Comparison of ENCODE assay signal across 18 cellular contexts in the genomic region with DNA sequence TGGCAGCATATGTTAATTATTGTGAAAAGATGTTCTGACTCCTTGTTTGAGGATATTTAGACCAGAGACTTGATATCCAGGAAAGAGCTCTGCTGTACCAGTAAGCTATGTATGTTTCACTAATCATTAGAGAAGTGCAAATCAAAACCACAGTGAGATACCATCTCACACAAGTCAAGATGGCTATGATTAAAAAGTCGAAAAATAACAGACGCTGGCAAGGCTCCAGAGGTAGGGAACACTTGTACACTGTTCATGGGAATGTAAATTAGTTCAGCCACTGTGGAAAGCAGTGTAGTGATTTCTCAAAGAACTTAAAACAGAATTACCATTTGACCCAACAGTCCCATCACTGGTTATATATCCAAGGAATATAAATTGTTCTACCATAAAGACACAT.
A peak's percentile ranks its signal among the peaks of the same experiment; 100 is the strongest.
DNase-seq lines count a peak whose midpoint lies in the region; ATAC-seq and TF ChIP-seq lines count a peak whose summit lies in the region.
"Had no signal": no experiment of that assay in that cellular context is flagged by ENCODE, and none has a peak within 500 bp of the region (broad histone marks: within the 10 kb centered on the region; RNA-seq: fewer than 3 reads in every experiment).

No MANE protein-coding gene starts in this region.

- H3K4me3 Mint-ChIP-seq in Calu3 (ENCODE audit: low read depth, unreplicated experiment), result no peak overlapping the region
- H3K4me3 Mint-ChIP-seq: CD4-positive, CD25-positive, alpha-beta regulatory T cell; CD8-positive, alpha-beta memory T cell had no signal

- TF ChIP-seq RAD21 in SK-N-SH (IDR thresholded peaks at IDR 0.05; ENCODE audit: low read length), result no peak

- TF ChIP-seq CTCF in Calu3 (IDR thresholded peaks at IDR 0.05; ENCODE audit: unreplicated experiment) (no peak), SK-N-SH (IDR thresholded peaks at IDR 0.05) (no peak)

- H3K9ac ChIP-seq in SK-N-SH, result no peak overlapping the region
- H3K9ac ChIP-seq: GM23248 had no signal

- H4K20me1 ChIP-seq in SK-N-SH (ENCODE audit: insufficient read depth), result no peaks in the 10 kb centered on the region

- no peaks in the 10 kb centered on the region for H3K9me3 ChIP-seq in SK-N-SH
- H3K9me3 ChIP-seq: BE2C, HAP-1 had no signal

- no peak overlapping the region for H3K4me2 ChIP-seq in SK-N-SH

- H3K4me1 Mint-ChIP-seq in Calu3 (ENCODE audit: low read depth, unreplicated experiment), result peaks cover 29% of the 10 kb centered on the region
- H3K4me1 Mint-ChIP-seq: CD4-positive, CD25-positive, alpha-beta regulatory T cell; CD8-positive, alpha-beta memory T cell had no signal

- H3K9me3 Mint-ChIP-seq in Calu3 (ENCODE audit: low read depth, unreplicated experiment), result peaks cover 2% of the 10 kb centered on the region

- H3K27me3 Mint-ChIP-seq in Calu3 (ENCODE audit: unreplicated experiment), result no peaks in the 10 kb centered on the region

- CTCF ChIA-PET in Calu3 (lab: Charles Lee) (no interaction called here), SK-N-SH (lab: Yijun Ruan, JAX) (interaction anchor here (0.9 kb wide), 1 partner anchor 305 kb away, joined by 3 read pairs; no protein-coding TSS in a partner anchor)

- DNase-seq in Calu3 (peak; percentile 13), SK-N-SH (no peak), left kidney (ENCODE audit: low read depth, low spot score) (peak; percentile 14), NCI-H2081 (lab: John Stamatoyannopoulos, UW) (no peak), NCI-H524 treated with DMSO at 0.1 percent for 48 hours (lab: John Stamatoyannopoulos, UW) (no peak), retina (no peak)
- DNase-seq: ACHN; BE2C; C1 segment of cervical spinal cord; CD4-positive, CD25-positive, alpha-beta regulatory T cell; CD8-positive, alpha-beta memory T cell; COR-L47; DMS153; DMS79; GDM1; GM23248 had no signal

- H3K27ac Mint-ChIP-seq in Calu3 (ENCODE audit: unreplicated experiment), result peak overlapping the region; percentile 72
- H3K27ac Mint-ChIP-seq: CD4-positive, CD25-positive, alpha-beta regulatory T cell; CD8-positive, alpha-beta memory T cell had no signal

- POLR2A ChIA-PET in SK-N-SH (lab: Yijun Ruan, JAX), result no interaction called here

- no TSS peak for BruUV-seq in Calu3 (replicated peaks; lab: Mats Ljungman, UMichigan)

- H3K9me2 ChIP-seq in SK-N-SH, result 0 out of 2 replicates have a peak, but pooled peaks cover 2% of the 10 kb centered on the region

- H3F3A ChIP-seq in SK-N-SH (replicated peaks; ENCODE audit: insufficient read depth), result peaks cover 3% of the 10 kb centered on the region

- H3K79me2 ChIP-seq in SK-N-SH (ENCODE audit: insufficient read depth), result no peaks in the 10 kb centered on the region

- H3K4me1 ChIP-seq in SK-N-SH (ENCODE audit: control insufficient read depth in 1 of 2, insufficient read depth in 2 of 2, low read depth in 1 of 2, low read length in 1 of 2), result no peaks in the 10 kb centered on the region
- H3K4me1 ChIP-seq: BE2C, HAP-1 had no signal

- no peak overlapping the region for H2AFZ ChIP-seq in SK-N-SH (ENCODE audit: low read depth)
- H2AFZ ChIP-seq: GM23248 had no signal

- no peaks in the 10 kb centered on the region for H3K36me3 ChIP-seq in SK-N-SH (replicated peaks in 1 of 2; ENCODE audit: control insufficient read depth in 1 of 2, insufficient read depth in 2 of 2, low read length in 1 of 2)
- H3K36me3 ChIP-seq: BE2C, HAP-1 had no signal

- no peak for ATAC-seq in GM19328 (IDR thresholded peaks at IDR 0.05; ENCODE audit: unreplicated experiment)

- TF ChIP-seq EP300 in SK-N-SH (IDR thresholded peaks at IDR 0.05; ENCODE audit: borderline replicate concordance in 1 of 2, low read depth in 1 of 2, low read length in 1 of 2), result no peak

- intact Hi-C loops in Calu3 (cut with micrococcal nuclease; ENCODE audit: unreplicated experiment), result no loop called here

- peaks cover 4% of the 10 kb centered on the region for H3K36me3 Mint-ChIP-seq in Calu3 (ENCODE audit: insufficient read depth, unreplicated experiment)
- H3K36me3 Mint-ChIP-seq: CD4-positive, CD25-positive, alpha-beta regulatory T cell; CD8-positive, alpha-beta memory T cell had no signal

- no peak overlapping the region for H3K27ac ChIP-seq in SK-N-SH (ENCODE audit: low read depth in 2 of 2, low read length in 1 of 2)
- H3K27ac ChIP-seq: GM23248 had no signal

- WGBS in SK-N-SH (ENCODE audit: low lambda C conversion rate), result 31% methylated on average over 2 of the region's 2 CpGs

- H3K4me3 ChIP-seq in SK-N-SH (ENCODE audit: low read depth in 2 of 2, low read length in 1 of 2), result no peak overlapping the region
- H3K4me3 ChIP-seq: GM23248, HAP-1 had no signal

- H3K27me3 ChIP-seq in SK-N-SH (ENCODE audit: insufficient read depth), result peaks cover 6% of the 10 kb centered on the region; the same call in 1 of the 2 replicates
- H3K27me3 ChIP-seq: BE2C had no signal

TF ChIP-seq in SK-N-SH, 30 proteins besides CTCF, POLR2A, EP300 and RAD21:
- TF ChIP-seq GATA2 (CRISPR knock-in tag; IDR thresholded peaks at IDR 0.05) (0 out of 2 replicates have a peak, but pooled peaks have one; percentile 15), USF2 (IDR thresholded peaks at IDR 0.05; ENCODE audit: borderline replicate concordance, low read depth, low read length) (no peak), RXRA (IDR thresholded peaks at IDR 0.05; ENCODE audit: borderline replicate concordance, low read depth) (no peak), TEAD4 (IDR thresholded peaks at IDR 0.05; ENCODE audit: borderline replicate concordance, insufficient read depth) (no peak), GABPA (IDR thresholded peaks at IDR 0.05; ENCODE audit: low read depth) (no peak), FOSL2 (IDR thresholded peaks at IDR 0.05; ENCODE audit: borderline replicate concordance, low read depth) (no peak)

Comparison
In these comparisons a context has a peak if more than half of its experiments do, and no peak if none do; other contexts are left out.
1. DNase-seq: peak in Calu3 (single experiment) and left kidney (single experiment); none in SK-N-SH (single experiment), NCI-H2081 (0 of 2), NCI-H524 treated with DMSO at 0.1 percent for 48 hours (single experiment) and retina (single experiment).